Comparison of ENCODE assay signal across 16 cellular contexts in the genomic region with DNA sequence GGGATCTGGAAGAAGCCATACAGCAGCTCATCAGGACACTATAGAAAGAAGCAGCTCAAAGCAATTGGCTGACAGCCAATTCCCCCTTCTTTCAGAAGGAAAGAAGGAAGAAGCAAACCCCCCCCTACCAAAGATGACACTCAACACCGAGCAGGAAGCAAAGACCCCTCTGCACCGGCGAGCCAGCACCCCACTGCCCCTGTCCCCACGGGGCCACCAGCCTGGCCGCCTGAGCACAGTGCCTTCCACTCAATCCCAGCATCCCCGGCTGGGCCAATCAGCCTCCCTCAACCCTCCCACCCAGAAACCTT. TPM values are rescaled to one million over a fixed set of nuclear protein-coding genes. Genes with fewer than 3 reads are reported as not detected.
"Had no signal": no experiment of that assay in that cellular context is flagged by ENCODE, and none has a peak within 500 bp of the region (broad histone marks: within the 10 kb centered on the region; RNA-seq: fewer than 3 reads in every experiment).

No MANE protein-coding gene starts in this region.

- H3K36me3 ChIP-seq: brain microvascular endothelial cell, neutrophil had no signal

- H3K4me3 ChIP-seq: hepatocyte, lung had no signal

- H3K9me3 ChIP-seq: neutrophil had no signal

- H3K27ac Mint-ChIP-seq: activated naive CD4-positive, alpha-beta T cell treated with anti-CD3 and anti-CD28 coated beads, Interleukin-2, amount 50 U/mL, for 24 hours; naive B cell; stimulated activated naive B cell treated with anti-CD40 and anti-IgM and Interleukin-4, amounts not matched to agents 10 μg/mL and 1 μg/mL and 100 μg/mL, for 72 hours; T-helper 2 cell treated with Interferon-gamma antibody and Interleukin-4, amounts not matched to agents 5 μg/mL and 100 μg/mL, for 36 hours had no signal

- ATAC-seq: stimulated activated naive B cell treated with anti-CD40 and anti-IgM and Interleukin-4, amounts not matched to agents 10 μg/mL and 1 μg/mL and 100 μg/mL, for 72 hours had no signal

- H3K4me3 Mint-ChIP-seq: activated naive CD4-positive, alpha-beta T cell treated with anti-CD3 and anti-CD28 coated beads, Interleukin-2, amount 50 U/mL, for 24 hours; T-helper 2 cell treated with Interferon-gamma antibody and Interleukin-4, amounts not matched to agents 5 μg/mL and 100 μg/mL, for 36 hours had no signal

- DNase-seq: activated effector memory CD4-positive, alpha-beta T cell treated with Interleukin-2 at 50 U/mL for 16 hours; activated T-cell treated with anti-CD3 and anti-CD28 coated beads, Interleukin-2, amount 50 U/mL, for 1 hour; brain microvascular endothelial cell; foreskin melanocyte; midbrain; naive B cell; stimulated activated CD4-positive, alpha-beta T cell treated with anti-CD3 and anti-CD28 coated beads, Interleukin-2, amount 100 ng/mL, for 24 hours; stimulated activated naive B cell treated with anti-CD40 and anti-IgM and Interleukin-4, amounts not matched to agents 10 μg/mL and 1 μg/mL and 100 μg/mL, for 72 hours; substantia nigra had no signal

- H3K9me3 Mint-ChIP-seq: T-helper 2 cell treated with Interferon-gamma antibody and Interleukin-4, amounts not matched to agents 5 μg/mL and 100 μg/mL, for 36 hours had no signal

- H3K27ac ChIP-seq: brain microvascular endothelial cell, hepatocyte, neutrophil had no signal

RNA-seq across cellular contexts. Expression of gene REM1, which starts 1.2 kb away (rescaled TPM):
- total RNA-seq: hepatocyte, kidney epithelial cell had no signal
- polyA plus RNA-seq: hepatocyte had no signal

RNA-seq across cellular contexts. Expression of gene DEFB124, which starts 1.3 kb away (rescaled TPM):
- total RNA-seq: hepatocyte, kidney epithelial cell, lung, urinary bladder had no signal
- polyA plus RNA-seq: hepatocyte had no signal

RNA-seq across cellular contexts. Expression of gene DEFB123, which starts 35.8 kb away (rescaled TPM):
- total RNA-seq: hepatocyte, kidney epithelial cell, lung, urinary bladder had no signal
- polyA plus RNA-seq: hepatocyte, lung, urinary bladder had no signal
